11 cellular contexts compared by ENCODE assay signal in genomic region chr11:35236667-35237003, GRCh38.
DNase-seq lines count a peak whose midpoint lies in the region; ATAC-seq and TF ChIP-seq lines count a peak whose summit lies in the region.
"Had no signal": no experiment of that assay in that cellular context is flagged by ENCODE, and none has a peak within 500 bp of the region (broad histone marks: within the 10 kb centered on the region; RNA-seq: fewer than 3 reads in every experiment).

No MANE protein-coding gene starts in this region.

- peak; percentile 11 for DNase-seq in activated CD4-positive, alpha-beta T cell treated with anti-CD3 and anti-CD28 coated beads, Interleukin-2, amount 10 ng/mL, durations not matched to agents 7 days and 5 days
- DNase-seq in activated CD4-positive, alpha-beta T cell treated with anti-CD3 and anti-CD28 coated beads, Interleukin-2, amount 50 U/mL, for 1 hour: no peak
- DNase-seq in Panc1 (ENCODE audit: low read depth, low spot score) (no peak), left lobe of liver (ENCODE audit: low spot score) (no peak)
- DNase-seq in effector memory CD8-positive, alpha-beta T cell: no peak
- DNase-seq in stimulated activated CD4-positive, alpha-beta T cell treated with anti-CD3 and anti-CD28 coated beads, Interleukin-4, amount 100 ng/mL, for 4 hours: no peak

- peaks cover 8% of the 10 kb centered on the region for H3K4me1 ChIP-seq in Panc1 (ENCODE audit: control insufficient read depth, insufficient read depth, low read length)

- in situ Hi-C loops in Panc1 (cut with HindIII; ENCODE audit: low pct_unique_long_range_greater_than_20kb, low sequenced_read_pairs): no loop called here

- peak overlapping the region; percentile 25; the same call in 1 of the 2 replicates for H3K27ac ChIP-seq in Panc1 (ENCODE audit: low read length)
- H3K27ac ChIP-seq in skin epidermis: peak overlapping the region in 19 of 21 experiments; percentile 31 to 81 (median 65)
- H3K27ac ChIP-seq: neural progenitor cell had no signal

- intact Hi-C loops in Panc1 (cut with micrococcal nuclease; ENCODE audit: unreplicated experiment): loop anchor here (5.0 to 10.0 kb wide), 2 partner anchors 242 to 309 kb away; no protein-coding TSS in a partner anchor

- peaks cover 8% of the 10 kb centered on the region for H3K27me3 Mint-ChIP-seq in activated CD4-positive, alpha-beta T cell treated with anti-CD3 and anti-CD28 coated beads, Interleukin-2, amount 10 ng/mL, durations not matched to agents 7 days and 5 days
- no peaks in the 10 kb centered on the region for H3K27me3 Mint-ChIP-seq in effector memory CD8-positive, alpha-beta T cell

- H3K36me3 Mint-ChIP-seq in activated CD4-positive, alpha-beta T cell treated with anti-CD3 and anti-CD28 coated beads, Interleukin-2, amount 10 ng/mL, durations not matched to agents 7 days and 5 days (ENCODE audit: low read depth): peaks cover 46% of the 10 kb centered on the region
- H3K36me3 Mint-ChIP-seq in effector memory CD8-positive, alpha-beta T cell (ENCODE audit: insufficient read depth): peaks cover 17% of the 10 kb centered on the region
- H3K36me3 Mint-ChIP-seq: neural progenitor cell had no signal

- H3K4me3 ChIP-seq in Panc1 (ENCODE audit: low read depth in 2 of 2, low read length in 2 of 2) (no peak overlapping the region), skin epidermis (no peak overlapping the region)
- H3K4me3 ChIP-seq: GM12878, neural progenitor cell had no signal

- H3K36me3 ChIP-seq in Panc1 (ENCODE audit: control insufficient read depth, insufficient read depth, low read length): 0 out of 2 replicates have a peak, but pooled peaks cover 4% of the 10 kb centered on the region
- H3K36me3 ChIP-seq: neural progenitor cell had no signal

- no peak for ATAC-seq in Panc1
- ATAC-seq in effector memory CD8-positive, alpha-beta T cell (replicated peaks): no peak
- no peak for ATAC-seq in left lobe of liver
- ATAC-seq in HG02938 (IDR thresholded peaks at IDR 0.05; ENCODE audit: unreplicated experiment): no peak
- ATAC-seq: GM12878 had no signal

- H3K9me3 ChIP-seq in Panc1 (ENCODE audit: control insufficient read depth, insufficient read depth, low read depth, low read length): no peaks in the 10 kb centered on the region

- TF ChIP-seq CTCF in Panc1 (IDR thresholded peaks at IDR 0.05): no peak

- no peaks in the 10 kb centered on the region for H3K27me3 ChIP-seq in Panc1 (ENCODE audit: control insufficient read depth, insufficient read depth, low read length)
- H3K27me3 ChIP-seq: neural progenitor cell had no signal

- POLR2A ChIA-PET in activated CD4-positive, alpha-beta T cell treated with anti-CD3 and anti-CD28 coated beads, Interleukin-2, amount 10 ng/mL, durations not matched to agents 7 days and 5 days (lab: Charles Lee): interaction anchor here (0.6 kb wide), 1 partner anchor 320 kb away, joined by 4 read pairs; the partner anchor contains the start of gene PDHX
- POLR2A ChIA-PET in Panc1 (lab: Charles Lee): no interaction called here

- H3K4me3 Mint-ChIP-seq in activated CD4-positive, alpha-beta T cell treated with anti-CD3 and anti-CD28 coated beads, Interleukin-2, amount 10 ng/mL, durations not matched to agents 7 days and 5 days: peak overlapping the region; percentile 5
- peak overlapping the region; percentile 39 to 52 for H3K4me3 Mint-ChIP-seq in effector memory CD8-positive, alpha-beta T cell
- H3K4me3 Mint-ChIP-seq: brain, neural progenitor cell had no signal

- peaks cover 35% of the 10 kb centered on the region for H3K9me3 Mint-ChIP-seq in activated CD4-positive, alpha-beta T cell treated with anti-CD3 and anti-CD28 coated beads, Interleukin-2, amount 10 ng/mL, durations not matched to agents 7 days and 5 days
- peaks cover 2 to 23% of the 10 kb centered on the region in 2 donors for H3K9me3 Mint-ChIP-seq in effector memory CD8-positive, alpha-beta T cell

- CTCF ChIA-PET in activated CD4-positive, alpha-beta T cell treated with anti-CD3 and anti-CD28 coated beads, Interleukin-2, amount 10 ng/mL, durations not matched to agents 7 days and 5 days (lab: Charles Lee): interaction anchor here (0.7 to 1.9 kb wide), 7 partner anchors 9 to 192 kb away, joined by 3 to 8 read pairs (median 5); no protein-coding TSS in a partner anchor
- CTCF ChIA-PET in Panc1 (lab: Charles Lee): interaction anchor here (0.8 kb wide), 1 partner anchor 310 kb away, joined by 3 read pairs; no protein-coding TSS in a partner anchor

- H3K27ac Mint-ChIP-seq in activated CD4-positive, alpha-beta T cell treated with anti-CD3 and anti-CD28 coated beads, Interleukin-2, amount 10 ng/mL, durations not matched to agents 7 days and 5 days: peak overlapping the region; percentile 84
- peak overlapping the region; percentile 84 to 89 for H3K27ac Mint-ChIP-seq in effector memory CD8-positive, alpha-beta T cell
- H3K27ac Mint-ChIP-seq: brain, neural progenitor cell had no signal

- BruUV-seq in Panc1 (replicated peaks; lab: Mats Ljungman, UMichigan): no TSS peak

- peaks cover 65% of the 10 kb centered on the region for H3K4me1 Mint-ChIP-seq in activated CD4-positive, alpha-beta T cell treated with anti-CD3 and anti-CD28 coated beads, Interleukin-2, amount 10 ng/mL, durations not matched to agents 7 days and 5 days
- peaks cover 39 to 54% of the 10 kb centered on the region in 2 donors for H3K4me1 Mint-ChIP-seq in effector memory CD8-positive, alpha-beta T cell (ENCODE audit: low read depth in 2 of 2)
